2 cellular contexts compared by ENCODE assay signal in the genomic region with DNA sequence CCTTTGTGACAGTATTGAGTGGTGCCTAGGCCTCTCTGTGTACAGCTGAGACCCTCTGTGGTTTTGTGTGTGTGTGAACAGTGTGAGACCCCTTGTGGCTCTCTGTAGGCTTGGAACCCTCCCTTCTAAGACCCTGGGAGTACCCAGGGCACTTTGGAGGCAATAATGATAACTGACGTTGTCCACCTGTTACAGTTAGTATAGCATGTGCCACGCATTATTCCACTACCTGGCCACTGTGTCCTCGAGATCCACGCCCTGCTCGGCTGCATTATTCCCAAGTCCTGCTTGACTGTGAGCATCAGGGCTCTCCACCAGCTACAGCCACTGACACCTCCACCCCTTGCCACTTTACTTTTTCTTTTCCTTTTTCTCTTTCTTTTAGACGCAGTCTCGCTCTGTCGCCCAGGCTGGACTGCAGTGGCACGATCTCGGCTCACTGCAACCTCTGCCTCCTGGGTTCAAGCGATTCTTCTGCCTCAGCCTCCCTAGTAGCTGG.
TF ChIP-seq lines count a peak whose summit lies in the region.

No MANE protein-coding gene starts in this region.

TF ChIP-seq in IMR-90, 13 proteins besides CTCF, POLR2A, EP300 and RAD21:
- TF ChIP-seq MAZ (IDR thresholded peaks at IDR 0.05; ENCODE audit: borderline replicate concordance, low read depth, low read length), result no peak
- no peak for TF ChIP-seq SMC3 (IDR thresholded peaks at IDR 0.05; ENCODE audit: low read depth, low read length)

TF ChIP-seq in neural cell, 6 proteins besides CTCF, POLR2A, EP300 and RAD21:
- no peak for TF ChIP-seq EZH2 (IDR thresholded peaks at IDR 0.05; ENCODE audit: borderline replicate concordance, insufficient read depth, low read length, poor library complexity, severe bottlenecking)
- TF ChIP-seq SMC3 (conservative IDR thresholded peaks at IDR 0.05; ENCODE audit: poor library complexity), result no peak
- TF ChIP-seq, protein P1, sequence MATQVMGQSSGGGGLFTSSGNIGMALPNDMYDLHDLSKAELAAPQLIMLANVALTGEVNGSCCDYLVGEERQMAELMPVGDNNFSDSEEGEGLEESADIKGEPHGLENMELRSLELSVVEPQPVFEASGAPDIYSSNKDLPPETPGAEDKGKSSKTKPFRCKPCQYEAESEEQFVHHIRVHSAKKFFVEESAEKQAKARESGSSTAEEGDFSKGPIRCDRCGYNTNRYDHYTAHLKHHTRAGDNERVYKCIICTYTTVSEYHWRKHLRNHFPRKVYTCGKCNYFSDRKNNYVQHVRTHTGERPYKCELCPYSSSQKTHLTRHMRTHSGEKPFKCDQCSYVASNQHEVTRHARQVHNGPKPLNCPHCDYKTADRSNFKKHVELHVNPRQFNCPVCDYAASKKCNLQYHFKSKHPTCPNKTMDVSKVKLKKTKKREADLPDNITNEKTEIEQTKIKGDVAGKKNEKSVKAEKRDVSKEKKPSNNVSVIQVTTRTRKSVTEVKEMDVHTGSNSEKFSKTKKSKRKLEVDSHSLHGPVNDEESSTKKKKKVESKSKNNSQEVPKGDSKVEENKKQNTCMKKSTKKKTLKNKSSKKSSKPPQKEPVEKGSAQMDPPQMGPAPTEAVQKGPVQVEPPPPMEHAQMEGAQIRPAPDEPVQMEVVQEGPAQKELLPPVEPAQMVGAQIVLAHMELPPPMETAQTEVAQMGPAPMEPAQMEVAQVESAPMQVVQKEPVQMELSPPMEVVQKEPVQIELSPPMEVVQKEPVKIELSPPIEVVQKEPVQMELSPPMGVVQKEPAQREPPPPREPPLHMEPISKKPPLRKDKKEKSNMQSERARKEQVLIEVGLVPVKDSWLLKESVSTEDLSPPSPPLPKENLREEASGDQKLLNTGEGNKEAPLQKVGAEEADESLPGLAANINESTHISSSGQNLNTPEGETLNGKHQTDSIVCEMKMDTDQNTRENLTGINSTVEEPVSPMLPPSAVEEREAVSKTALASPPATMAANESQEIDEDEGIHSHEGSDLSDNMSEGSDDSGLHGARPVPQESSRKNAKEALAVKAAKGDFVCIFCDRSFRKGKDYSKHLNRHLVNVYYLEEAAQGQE (IDR thresholded peaks at IDR 0.05; ENCODE audit: borderline replicate concordance), result no peak
- TF ChIP-seq MXI1 (conservative IDR thresholded peaks at IDR 0.05; ENCODE audit: poor library complexity, severe bottlenecking), result no peak
- TF ChIP-seq TAF1 (IDR thresholded peaks at IDR 0.05; ENCODE audit: low read depth), result no peak
- TF ChIP-seq POLR2AphosphoS5 (IDR thresholded peaks at IDR 0.05), result no peak
